ENCODE assay signal across 8 cellular contexts in the genomic region with DNA sequence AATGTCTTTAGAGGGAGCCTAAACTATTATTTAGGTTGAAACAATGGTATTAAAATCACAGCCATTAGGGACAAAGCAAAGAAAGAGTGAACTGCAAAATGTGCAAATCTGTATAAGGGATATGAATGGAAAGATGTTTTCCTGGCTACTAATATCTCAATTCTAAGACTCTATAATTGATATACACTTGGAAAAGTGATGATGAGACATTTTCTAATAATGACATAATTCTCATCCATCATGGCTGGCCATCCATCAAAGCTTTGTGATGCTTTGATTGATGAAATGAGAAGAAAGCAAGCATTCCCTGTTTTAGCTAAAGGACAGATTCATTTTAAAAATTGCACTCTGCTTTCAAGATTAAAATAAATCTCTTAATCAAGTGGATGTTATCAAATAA.
"Had no signal": no experiment of that assay in that cellular context is flagged by ENCODE, and none has a peak within 500 bp of the region (broad histone marks: within the 10 kb centered on the region; RNA-seq: fewer than 3 reads in every experiment).

No MANE protein-coding gene starts in this region.

- ATAC-seq: HCT116 had no signal

- H3K9ac ChIP-seq: GM23248 had no signal

- H2AFZ ChIP-seq: GM23248 had no signal

- H3K27ac ChIP-seq: GM23248, HL-60 had no signal

- H3K36me3 ChIP-seq: HAP-1 had no signal

- H3K4me3 ChIP-seq: GM23248, HAP-1 had no signal

- H3K4me1 ChIP-seq: HAP-1 had no signal

- DNase-seq: GM23248, GOT3, H7, HFFc6, KG1 had no signal
